8 cellular contexts compared by ENCODE assay signal in the genomic region with DNA sequence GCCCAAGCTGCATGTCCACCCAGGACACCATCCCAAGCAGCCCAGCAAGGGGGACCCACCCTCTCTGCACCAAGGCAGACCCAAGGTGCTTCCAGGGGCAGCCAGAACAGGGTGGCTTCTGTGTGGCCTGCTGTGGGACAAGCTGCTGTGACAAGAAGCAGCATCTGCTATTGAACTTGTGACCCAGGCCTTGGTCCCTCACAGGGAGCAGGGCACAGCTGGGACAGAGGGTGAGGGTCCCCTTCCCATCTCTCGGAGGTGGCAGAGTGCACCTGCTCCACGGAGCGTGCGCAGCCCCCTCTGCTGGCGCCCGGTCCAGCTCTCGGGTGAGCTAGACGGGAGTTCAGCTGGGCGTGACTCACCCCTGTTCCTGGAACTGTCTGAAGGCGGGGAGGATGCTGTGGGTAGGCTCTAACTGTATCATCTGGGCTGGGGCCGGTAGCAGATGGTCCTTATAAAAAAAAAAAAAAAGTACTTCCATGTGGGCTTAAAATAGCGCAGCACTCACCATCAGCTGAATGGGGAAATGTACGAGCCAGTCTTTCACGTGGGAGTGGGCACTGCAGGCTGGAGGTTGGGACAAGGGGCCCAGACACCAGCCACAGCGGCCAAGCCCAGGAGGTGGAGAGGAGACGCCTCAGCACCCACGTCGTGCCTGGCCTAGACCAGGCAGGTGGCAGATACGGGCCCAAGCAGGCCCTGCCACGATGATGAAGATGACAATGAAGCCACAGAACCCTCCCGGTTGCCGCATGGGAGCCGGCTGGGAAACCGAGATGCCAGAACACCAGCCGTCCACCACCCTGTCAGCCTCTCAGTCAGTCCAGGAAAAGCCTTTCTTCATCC.
DNase-seq lines count a peak whose midpoint lies in the region; ATAC-seq and TF ChIP-seq lines count a peak whose summit lies in the region.

No MANE protein-coding gene starts in this region.

- peak in 1 of 2 experiments; percentile 61; a peak in 1 of 4 replicates for TF ChIP-seq EP300 in SK-N-SH (IDR thresholded peaks at IDR 0.05; ENCODE audit: borderline replicate concordance in 1 of 2, low read depth in 1 of 2, low read length in 1 of 2)

- intact Hi-C loops in Caco-2 (cut with micrococcal nuclease; ENCODE audit: unreplicated experiment): no loop called here
- intact Hi-C loops in activated naive CD4-positive, alpha-beta T cell treated with anti-CD3 and anti-CD28 coated beads for 36 hours (cut with micrococcal nuclease): loop anchor here (1.0 to 10.0 kb wide), 12 partner anchors 57 to 1670 kb away; a partner anchor contains a TSS

- POLR2A ChIA-PET in Caco-2 (lab: Charles Lee): interaction anchor here (0.9 kb wide), 1 partner anchor 10 kb away, joined by 3 read pairs; no protein-coding TSS in a partner anchor
- POLR2A ChIA-PET in SK-N-SH (lab: Yijun Ruan, JAX): interaction anchor here (1.4 to 11.0 kb wide), 2 partner anchors 16 to 135 kb away, joined by 4 to 154 read pairs; a partner anchor contains a TSS

- H4K20me1 ChIP-seq in SK-N-SH (ENCODE audit: insufficient read depth): no peaks in the 10 kb centered on the region
- H4K20me1 ChIP-seq in hepatocyte (ENCODE audit: insufficient read depth, poor library complexity, severe bottlenecking): no peaks in the 10 kb centered on the region

- H2AFZ ChIP-seq in SK-N-SH (ENCODE audit: low read depth) (no peak overlapping the region), hepatocyte (no peak overlapping the region)

- H3K9me3 ChIP-seq in Caco-2: no peaks in the 10 kb centered on the region
- H3K9me3 ChIP-seq in SK-N-SH: no peaks in the 10 kb centered on the region
- H3K9me3 ChIP-seq in hepatocyte (ENCODE audit: low read depth): no peaks in the 10 kb centered on the region

- H3K4me2 ChIP-seq in SK-N-SH (no peak overlapping the region), hepatocyte (no peak overlapping the region)

- no peak for DNase-seq in Caco-2
- peak; percentile 83 for DNase-seq in SK-N-SH
- peak; percentile 97 for DNase-seq in activated naive CD4-positive, alpha-beta T cell treated with anti-CD3 and anti-CD28 coated beads for 36 hours
- DNase-seq in hepatocyte (ENCODE audit: low spot score): peak; percentile 64
- DNase-seq in stimulated activated CD4-positive, alpha-beta T cell treated with anti-CD3 and anti-CD28 coated beads, Interleukin-1b, Interleukin-23, amount 100 ng/mL, for 24 hours (ENCODE audit: low read depth in 4 of 4, low spot score in 1 of 4): peak; percentile 63 to 87 (median 78)
- no peak for DNase-seq in NCI-H1105 treated with DMSO at 0.1 percent for 48 hours (lab: John Stamatoyannopoulos, UW)

- peaks cover 3% of the 10 kb centered on the region for H3F3A ChIP-seq in SK-N-SH (replicated peaks; ENCODE audit: insufficient read depth)

- peak overlapping the region; percentile 65 for H3K27ac Mint-ChIP-seq in Caco-2 (ENCODE audit: unreplicated experiment)
- peak overlapping the region; percentile 97 for H3K27ac Mint-ChIP-seq in activated naive CD4-positive, alpha-beta T cell treated with anti-CD3 and anti-CD28 coated beads for 36 hours

- H3K4me3 ChIP-seq in Caco-2 (ENCODE audit: low read depth, low read length): no peak overlapping the region
- H3K4me3 ChIP-seq in SK-N-SH (ENCODE audit: low read depth in 2 of 2, low read length in 1 of 2): no peak overlapping the region
- no peak overlapping the region for H3K4me3 ChIP-seq in hepatocyte

- BruUV-seq in Caco-2 (replicated peaks; lab: Mats Ljungman, UMichigan): no TSS peak

- no peak overlapping the region for H3K9ac ChIP-seq in SK-N-SH

- TF ChIP-seq CTCF in Caco-2 (IDR thresholded peaks at IDR 0.05; ENCODE audit: insufficient read depth in 1 of 2, low read depth in 1 of 2, low read length in 1 of 2, severe bottlenecking in 1 of 2, unreplicated experiment in 1 of 2): peak in 1 of 2 experiments; percentile 21
- peak; percentile 64 for TF ChIP-seq CTCF in SK-N-SH (IDR thresholded peaks at IDR 0.05)
- peak; percentile 23 for TF ChIP-seq CTCF in hepatocyte (IDR thresholded peaks at IDR 0.05; ENCODE audit: poor library complexity)

- peaks cover 16% of the 10 kb centered on the region for H3K4me1 Mint-ChIP-seq in Caco-2 (ENCODE audit: low read depth, unreplicated experiment)
- peaks cover 67% of the 10 kb centered on the region for H3K4me1 Mint-ChIP-seq in activated naive CD4-positive, alpha-beta T cell treated with anti-CD3 and anti-CD28 coated beads for 36 hours (ENCODE audit: low read depth)

- H3K27me3 Mint-ChIP-seq in Caco-2 (ENCODE audit: insufficient read depth, unreplicated experiment): no peaks in the 10 kb centered on the region
- no peaks in the 10 kb centered on the region for H3K27me3 Mint-ChIP-seq in activated naive CD4-positive, alpha-beta T cell treated with anti-CD3 and anti-CD28 coated beads for 36 hours (ENCODE audit: low read depth)

- H3K4me3 Mint-ChIP-seq in Caco-2 (ENCODE audit: unreplicated experiment): no peak overlapping the region
- H3K4me3 Mint-ChIP-seq in activated naive CD4-positive, alpha-beta T cell treated with anti-CD3 and anti-CD28 coated beads for 36 hours: peak overlapping the region; percentile 10

- H3K4me1 ChIP-seq in Caco-2 (peaks cover 5% of the 10 kb centered on the region), SK-N-SH (ENCODE audit: control insufficient read depth in 1 of 2, insufficient read depth in 2 of 2, low read depth in 1 of 2, low read length in 1 of 2) (peaks cover 17 to 55% of the 10 kb centered on the region in 2 experiments; a peak in 3 of 4 replicates), hepatocyte (ENCODE audit: insufficient read depth) (peaks cover 18% of the 10 kb centered on the region)

- TF ChIP-seq RAD21 in SK-N-SH (IDR thresholded peaks at IDR 0.05; ENCODE audit: low read length): peak; percentile 54

- H3K36me3 ChIP-seq in Caco-2 (ENCODE audit: control insufficient read depth, insufficient read depth, low read length) (no peaks in the 10 kb centered on the region), SK-N-SH (replicated peaks in 1 of 2; ENCODE audit: control insufficient read depth in 1 of 2, insufficient read depth in 2 of 2, low read length in 1 of 2) (no peaks in the 10 kb centered on the region), hepatocyte (replicated peaks; ENCODE audit: insufficient read depth, low read depth) (no peaks in the 10 kb centered on the region)

- no peaks in the 10 kb centered on the region for H3K9me3 Mint-ChIP-seq in Caco-2 (ENCODE audit: unreplicated experiment)
- no peaks in the 10 kb centered on the region for H3K9me3 Mint-ChIP-seq in activated naive CD4-positive, alpha-beta T cell treated with anti-CD3 and anti-CD28 coated beads for 36 hours

- H3K79me2 ChIP-seq in SK-N-SH (ENCODE audit: insufficient read depth) (no peaks in the 10 kb centered on the region), hepatocyte (no peaks in the 10 kb centered on the region)

- H3K27me3 ChIP-seq in Caco-2 (replicated peaks; ENCODE audit: control insufficient read depth, insufficient read depth, low read length) (no peaks in the 10 kb centered on the region), SK-N-SH (ENCODE audit: insufficient read depth) (no peaks in the 10 kb centered on the region), hepatocyte (no peaks in the 10 kb centered on the region)

- 51% methylated on average over 25 of the region's 25 CpGs for WGBS in SK-N-SH (ENCODE audit: low lambda C conversion rate)
- 81% methylated on average over 25 of the region's 25 CpGs for WGBS in hepatocyte (ENCODE audit: low lambda C conversion rate, missing lambda C conversion rate)

- CTCF ChIA-PET in Caco-2 (lab: Charles Lee): no interaction called here
- CTCF ChIA-PET in SK-N-SH (lab: Yijun Ruan, JAX): interaction anchor here (0.7 to 1.9 kb wide), 7 partner anchors 8 to 1118 kb away, joined by 3 to 6 read pairs (median 3); no protein-coding TSS in a partner anchor
- CTCF ChIA-PET in activated naive CD4-positive, alpha-beta T cell treated with anti-CD3 and anti-CD28 coated beads for 36 hours (lab: Charles Lee): interaction anchor here (0.6 to 3.0 kb wide), 11 partner anchors 27 to 769 kb away, joined by 3 to 23 read pairs (median 4); a partner anchor contains a TSS

- ATAC-seq in GM19467 (IDR thresholded peaks at IDR 0.05; ENCODE audit: unreplicated experiment) (peak; percentile 46), HG03558 (IDR thresholded peaks at IDR 0.05; ENCODE audit: extremely low read depth, unreplicated experiment) (peak; percentile 31)

- peak overlapping the region in 1 of 2 experiments; percentile 96; a peak in 2 of 4 replicates for H3K27ac ChIP-seq in SK-N-SH (ENCODE audit: low read depth in 2 of 2, low read length in 1 of 2)
- H3K27ac ChIP-seq in hepatocyte: no peak overlapping the region

- H3K36me3 Mint-ChIP-seq in Caco-2 (ENCODE audit: insufficient read depth, unreplicated experiment): peaks cover 2% of the 10 kb centered on the region
- H3K36me3 Mint-ChIP-seq in activated naive CD4-positive, alpha-beta T cell treated with anti-CD3 and anti-CD28 coated beads for 36 hours (ENCODE audit: low read depth): no peaks in the 10 kb centered on the region

- H3K9me2 ChIP-seq in SK-N-SH (no peaks in the 10 kb centered on the region), hepatocyte (replicated peaks; ENCODE audit: insufficient read depth) (no peaks in the 10 kb centered on the region)

TF ChIP-seq in SK-N-SH, 30 proteins besides CTCF, POLR2A, EP300 and RAD21 (continues in another document):
- TF ChIP-seq MEF2A (IDR thresholded peaks at IDR 0.05; ENCODE audit: borderline replicate concordance, low read depth) (peak; percentile 76; the same call in 1 of the 2 replicates), POLR2AphosphoS5 (IDR thresholded peaks at IDR 0.05; ENCODE audit: low read depth, low read length) (peak; percentile 29; the same call in 1 of the 2 replicates), RXRA (IDR thresholded peaks at IDR 0.05; ENCODE audit: borderline replicate concordance, low read depth) (no peak), SIN3A (IDR thresholded peaks at IDR 0.05; ENCODE audit: borderline replicate concordance, low read depth, low read length) (peak; percentile 58; the same call in 1 of the 2 replicates), NRF1 (IDR thresholded peaks at IDR 0.05; ENCODE audit: low read depth, low read length) (no peak), FOXM1 (IDR thresholded peaks at IDR 0.05; ENCODE audit: low read depth) (no peak)
- TF ChIP-seq, protein P1, sequence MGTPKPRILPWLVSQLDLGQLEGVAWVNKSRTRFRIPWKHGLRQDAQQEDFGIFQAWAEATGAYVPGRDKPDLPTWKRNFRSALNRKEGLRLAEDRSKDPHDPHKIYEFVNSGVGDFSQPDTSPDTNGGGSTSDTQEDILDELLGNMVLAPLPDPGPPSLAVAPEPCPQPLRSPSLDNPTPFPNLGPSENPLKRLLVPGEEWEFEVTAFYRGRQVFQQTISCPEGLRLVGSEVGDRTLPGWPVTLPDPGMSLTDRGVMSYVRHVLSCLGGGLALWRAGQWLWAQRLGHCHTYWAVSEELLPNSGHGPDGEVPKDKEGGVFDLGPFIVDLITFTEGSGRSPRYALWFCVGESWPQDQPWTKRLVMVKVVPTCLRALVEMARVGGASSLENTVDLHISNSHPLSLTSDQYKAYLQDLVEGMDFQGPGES (IDR thresholded peaks at IDR 0.05; ENCODE audit: low read depth, low read length): no peak
- TF ChIP-seq, protein P2, sequence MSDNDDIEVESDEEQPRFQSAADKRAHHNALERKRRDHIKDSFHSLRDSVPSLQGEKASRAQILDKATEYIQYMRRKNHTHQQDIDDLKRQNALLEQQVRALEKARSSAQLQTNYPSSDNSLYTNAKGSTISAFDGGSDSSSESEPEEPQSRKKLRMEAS (IDR thresholded peaks at IDR 0.05; ENCODE audit: low read depth): peak; percentile 59

Comparison
In these comparisons a context has a peak if more than half of its experiments do, and no peak if none do; other contexts are left out.
1. DNase-seq: peak in SK-N-SH (single experiment), activated naive CD4-positive, alpha-beta T cell treated with anti-CD3 and anti-CD28 coated beads for 36 hours (single experiment), hepatocyte (single experiment) and stimulated activated CD4-positive, alpha-beta T cell treated with anti-CD3 and anti-CD28 coated beads, Interleukin-1b, Interleukin-23, amount 100 ng/mL, for 24 hours (4 of 4); none in Caco-2 (0 of 2) and NCI-H1105 treated with DMSO at 0.1 percent for 48 hours (single experiment).